1 cellular context compared by ENCODE assay signal in the genomic region with DNA sequence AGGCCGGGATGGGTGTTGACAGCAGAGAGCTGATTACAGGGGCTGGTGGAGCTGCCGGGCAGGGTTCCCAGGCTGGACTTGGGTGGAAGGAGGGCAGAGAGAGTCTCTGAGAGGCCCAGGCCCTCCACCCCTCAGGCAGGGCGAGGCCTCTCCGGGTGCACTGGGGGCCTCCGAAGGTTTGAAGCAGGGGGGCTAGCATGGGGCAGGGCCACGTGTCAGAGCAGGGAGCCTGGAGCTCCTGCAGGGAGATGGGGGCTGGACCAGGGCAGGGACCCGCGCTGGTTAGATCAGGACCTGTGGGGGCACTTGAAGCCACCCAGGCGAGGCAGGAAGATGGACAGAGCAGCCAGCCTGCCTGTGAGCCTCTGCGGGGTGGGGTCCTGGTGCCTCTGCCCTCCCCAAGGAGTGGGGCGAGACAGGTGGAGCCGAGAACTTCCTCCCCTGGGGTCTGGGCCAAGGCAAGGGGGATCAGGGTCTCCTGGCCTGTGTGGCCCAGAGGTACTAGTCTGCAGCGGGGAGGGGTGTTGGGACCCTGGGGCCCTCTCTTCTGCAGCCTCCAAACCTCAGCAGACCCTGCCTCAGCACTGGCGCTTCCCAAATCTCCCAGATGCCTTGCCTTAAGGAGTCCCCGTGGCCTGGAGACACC.
TF ChIP-seq lines count a peak whose summit lies in the region.

No MANE protein-coding gene starts in this region.

TF ChIP-seq in K562, 482 proteins besides CTCF, POLR2A, EP300 and RAD21:
- no peak for TF ChIP-seq NFE2 (IDR thresholded peaks at IDR 0.05; ENCODE audit: low read depth)
- peak; percentile 52; the same call in 1 of the 2 replicates for TF ChIP-seq RBFOX2 (IDR thresholded peaks at IDR 0.05; ENCODE audit: low read depth, low read length)
- no peak for TF ChIP-seq ZNF282 (CRISPR knock-in tag; IDR thresholded peaks at IDR 0.05)
- TF ChIP-seq ZNF830 (CRISPR knock-in tag; IDR thresholded peaks at IDR 0.05): no peak
- TF ChIP-seq MEF2D (tag; conservative IDR thresholded peaks at IDR 0.05; ENCODE audit: low read depth): no peak
- TF ChIP-seq HOXB6 (CRISPR knock-in tag; IDR thresholded peaks at IDR 0.05; ENCODE audit: borderline replicate concordance): no peak
